ENCODE assay signal across 16 cellular contexts in the genomic region with DNA sequence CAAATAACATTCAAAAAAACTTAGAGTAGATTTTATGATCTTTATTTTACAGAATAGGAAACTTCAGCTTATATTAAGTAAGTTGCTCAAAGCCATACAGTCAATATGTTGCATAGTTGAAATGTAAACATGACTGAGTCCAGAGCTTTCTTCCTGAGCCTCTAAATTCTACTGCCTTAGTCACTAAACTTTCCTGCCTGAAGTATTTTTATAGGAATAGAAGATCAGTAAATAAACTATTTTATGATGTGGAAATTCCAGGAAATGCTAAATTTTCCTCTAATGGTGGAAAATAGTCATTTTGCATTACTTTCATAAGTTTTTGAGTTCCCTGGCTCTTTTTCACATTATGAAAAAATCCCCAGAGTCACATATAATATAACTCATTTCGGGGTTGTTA.
DNase-seq lines count a peak whose midpoint lies in the region; ATAC-seq, FAIRE-seq and TF ChIP-seq lines count a peak whose summit lies in the region.
"Had no signal": no experiment of that assay in that cellular context is flagged by ENCODE, and none has a peak within 500 bp of the region (broad histone marks: within the 10 kb centered on the region; RNA-seq: fewer than 3 reads in every experiment).

No MANE protein-coding gene starts in this region.

- no peak overlapping the region for H3K4me3 ChIP-seq in GM23248
- H3K4me3 ChIP-seq in fibroblast of villous mesenchyme (ENCODE audit: low read depth, low read length) = no peak overlapping the region
- no peak overlapping the region for H3K4me3 ChIP-seq in subcutaneous abdominal adipose tissue (ENCODE audit: low read depth in 1 of 5, low read length in 5 of 5)
- H3K4me3 ChIP-seq: GM23338 had no signal

- H3F3A ChIP-seq in GM23248 (ENCODE audit: insufficient read depth) = peaks cover 8% of the 10 kb centered on the region; the same call in 1 of the 2 replicates

- in situ Hi-C loops in GM23248 (cut with MboI) = no loop called here

- H3K27ac ChIP-seq in GM23248 (no peak overlapping the region), subcutaneous abdominal adipose tissue (ENCODE audit: low read depth, low read length) (peak overlapping the region; percentile 8)
- H3K27ac ChIP-seq: KMS-11 had no signal

- no peak overlapping the region for H3K4me2 ChIP-seq in GM23248 (ENCODE audit: unreplicated experiment)
- H3K4me2 ChIP-seq: GM23338, KMS-11 had no signal

- no peaks in the 10 kb centered on the region for H3K9me2 ChIP-seq in GM23248 (ENCODE audit: insufficient read depth)

- no peak overlapping the region for H3K9ac ChIP-seq in GM23248
- peak overlapping the region in 1 of 5 donors; percentile 46 for H3K9ac ChIP-seq in subcutaneous abdominal adipose tissue (ENCODE audit: low read length in 5 of 5)
- H3K9ac ChIP-seq: KMS-11 had no signal

- WGBS in GM23248 (ENCODE audit: low coverage in 1 of 2, low lambda C conversion rate in 2 of 2, missing lambda C conversion rate in 2 of 2), 2 experiments = 63 to 76% methylated on average over 1 of the region's 1 CpG

- H3K79me2 ChIP-seq in GM23248 (ENCODE audit: insufficient read depth) = no peaks in the 10 kb centered on the region

- no peak for TF ChIP-seq CTCF in fibroblast of villous mesenchyme (IDR thresholded peaks at IDR 0.05; ENCODE audit: insufficient read depth, low read depth, low read length)

- no peak overlapping the region for H2AFZ ChIP-seq in GM23248
- H2AFZ ChIP-seq: GM23338 had no signal

- FAIRE-seq in colon (lab: Jason Lieb, UNC) = peak; percentile 10

- no peaks in the 10 kb centered on the region for H4K20me1 ChIP-seq in GM23248 (ENCODE audit: insufficient read depth)

- H3K36me3 ChIP-seq in GM23248 (ENCODE audit: low read depth) (no peaks in the 10 kb centered on the region), subcutaneous abdominal adipose tissue (ENCODE audit: control insufficient read depth in 5 of 5, insufficient read depth in 5 of 5, low read length in 5 of 5) (no peaks in the 10 kb centered on the region)

- peak; percentile 7 for DNase-seq in GM23248
- DNase-seq in fibroblast of villous mesenchyme (ENCODE audit: low read depth) = peak; percentile 83
- DNase-seq in NCI-H82 treated with DMSO at 0.1 percent for 48 hours (lab: John Stamatoyannopoulos, UW; ENCODE audit: unreplicated experiment) = no peak
- no peak for DNase-seq in NCI-H446 treated with DMSO at 0.1 percent for 48 hours (lab: John Stamatoyannopoulos, UW)
- DNase-seq: ACHN, COR-L47, DMS 273 treated with DMSO at 0.1 percent for 48 hours, GF-D8, NCI-H187, NCI-H2107, NCI-H510A treated with DMSO at 0.1 percent for 48 hours had no signal

- no peak for ATAC-seq in GM19397 (IDR thresholded peaks at IDR 0.05; ENCODE audit: unreplicated experiment)
- ATAC-seq: GM23338 had no signal

- H3K9me3 ChIP-seq in GM23248 (ENCODE audit: low read depth) (no peaks in the 10 kb centered on the region), subcutaneous abdominal adipose tissue (ENCODE audit: control insufficient read depth in 5 of 5, low read length in 5 of 5) (no peaks in the 10 kb centered on the region)

- peaks cover 17% of the 10 kb centered on the region for H3K4me1 ChIP-seq in GM23248 (ENCODE audit: insufficient read depth)
- peaks cover 0 to 21% (median 8%) of the 10 kb centered on the region in 5 donors for H3K4me1 ChIP-seq in subcutaneous abdominal adipose tissue (ENCODE audit: control insufficient read depth in 5 of 5, insufficient read depth in 5 of 5, low read length in 5 of 5)

- H3K27me3 ChIP-seq in GM23248 (replicated peaks; ENCODE audit: insufficient read depth) = no peaks in the 10 kb centered on the region
- H3K27me3 ChIP-seq in subcutaneous abdominal adipose tissue (ENCODE audit: control insufficient read depth in 5 of 5, insufficient read depth in 4 of 5, low read length in 5 of 5) = no peaks in the 10 kb centered on the region

Comparison
In these comparisons a context has a peak if more than half of its experiments do, and no peak if none do; other contexts are left out.
1. DNase-seq: peak in GM23248 (single experiment) and fibroblast of villous mesenchyme (single experiment); none in NCI-H82 treated with DMSO at 0.1 percent for 48 hours (single experiment) and NCI-H446 treated with DMSO at 0.1 percent for 48 hours (single experiment).